ENCODE assay signal across 8 cellular contexts in the genomic region with DNA sequence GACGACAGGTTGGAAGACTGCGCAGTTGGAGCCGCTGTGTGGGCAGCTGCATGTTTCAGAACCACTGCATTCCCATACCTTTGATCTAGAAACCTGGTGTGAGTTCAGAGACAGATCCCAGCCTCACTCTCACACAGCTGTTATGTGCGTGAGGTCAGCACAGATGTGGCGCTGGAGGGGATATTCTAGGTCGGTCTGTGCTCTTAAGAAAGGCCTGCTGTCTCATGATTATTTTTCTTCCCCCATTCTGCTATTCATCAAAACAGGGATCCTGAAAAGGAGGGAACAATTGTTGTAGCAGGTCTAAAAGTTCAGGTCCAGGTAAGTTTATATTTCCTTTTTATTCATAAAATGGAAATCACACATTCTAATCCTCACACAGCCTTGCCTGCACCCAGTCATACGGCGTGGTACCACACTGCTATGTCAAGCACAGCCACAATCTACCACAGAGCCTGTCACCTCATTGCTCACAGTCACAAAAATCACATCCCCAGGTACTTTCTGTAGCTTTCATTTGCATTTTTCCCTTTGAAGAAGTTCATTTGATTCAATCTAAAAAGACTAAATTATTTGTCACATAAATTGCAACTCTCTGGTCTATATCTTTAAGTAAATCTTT.
DNase-seq lines count a peak whose midpoint lies in the region; TF ChIP-seq lines count a peak whose summit lies in the region.

No MANE protein-coding gene starts in this region.

- peak overlapping the region; percentile 99 for H3K4me2 ChIP-seq in parathyroid adenoma (ENCODE audit: low read length)

- TF ChIP-seq CTCF in GM12875 (IDR thresholded peaks at IDR 0.05; ENCODE audit: borderline replicate concordance, insufficient read depth, low read depth, low read length) = no peak
- TF ChIP-seq CTCF in parathyroid adenoma (IDR thresholded peaks at IDR 0.05) = no peak

- H3K9ac ChIP-seq in endocrine pancreas (ENCODE audit: control insufficient read depth, insufficient read depth, low read length) (peak overlapping the region; percentile 93), parathyroid adenoma (peak overlapping the region; percentile 41)

- H3K27me3 ChIP-seq in endocrine pancreas (ENCODE audit: control insufficient read depth, insufficient read depth, low read length) = no peaks in the 10 kb centered on the region
- no peaks in the 10 kb centered on the region for H3K27me3 ChIP-seq in parathyroid adenoma (ENCODE audit: control insufficient read depth, insufficient read depth, low read length)

- no peaks in the 10 kb centered on the region for H3K36me3 ChIP-seq in endocrine pancreas (ENCODE audit: control insufficient read depth, insufficient read depth, low read length)
- H3K36me3 ChIP-seq in parathyroid adenoma (ENCODE audit: control insufficient read depth, insufficient read depth, low read length) = no peaks in the 10 kb centered on the region

- H3K79me2 ChIP-seq in parathyroid adenoma = peaks cover 11% of the 10 kb centered on the region

- peak overlapping the region; percentile 61 for H3K4me3 ChIP-seq in GM12875 (ENCODE audit: low read depth, low read length)
- peak overlapping the region; percentile 87 for H3K4me3 ChIP-seq in endocrine pancreas (ENCODE audit: control insufficient read depth, insufficient read depth, low read length)
- peak overlapping the region; percentile 96 for H3K4me3 ChIP-seq in parathyroid adenoma (ENCODE audit: low read depth, low read length)

- H3K4me1 ChIP-seq in endocrine pancreas (ENCODE audit: control insufficient read depth, insufficient read depth, low read length) (peaks cover 10% of the 10 kb centered on the region), parathyroid adenoma (no peaks in the 10 kb centered on the region)

- no peaks in the 10 kb centered on the region for H3K9me3 ChIP-seq in endocrine pancreas (ENCODE audit: control insufficient read depth, low read length)
- H3K9me3 ChIP-seq in parathyroid adenoma (ENCODE audit: control insufficient read depth, low read length) = no peaks in the 10 kb centered on the region

- H2AFZ ChIP-seq in parathyroid adenoma = peak overlapping the region; percentile 94

- DNase-seq in RPMI8226 (peak; percentile 3), SKM-1 treated with dmso at 0.1 percent for 144 hours (lab: John Stamatoyannopoulos, UW; ENCODE audit: unreplicated experiment) (no peak), SW 1271 (lab: John Stamatoyannopoulos, UW) (no peak), NCI-H748 (lab: John Stamatoyannopoulos, UW; ENCODE audit: unreplicated experiment) (no peak), AML-193 (lab: John Stamatoyannopoulos, UW) (no peak)

- peak overlapping the region; percentile 65 for H3K27ac ChIP-seq in parathyroid adenoma
